ENCODE assay signal across 1 cellular context in the genomic region with DNA sequence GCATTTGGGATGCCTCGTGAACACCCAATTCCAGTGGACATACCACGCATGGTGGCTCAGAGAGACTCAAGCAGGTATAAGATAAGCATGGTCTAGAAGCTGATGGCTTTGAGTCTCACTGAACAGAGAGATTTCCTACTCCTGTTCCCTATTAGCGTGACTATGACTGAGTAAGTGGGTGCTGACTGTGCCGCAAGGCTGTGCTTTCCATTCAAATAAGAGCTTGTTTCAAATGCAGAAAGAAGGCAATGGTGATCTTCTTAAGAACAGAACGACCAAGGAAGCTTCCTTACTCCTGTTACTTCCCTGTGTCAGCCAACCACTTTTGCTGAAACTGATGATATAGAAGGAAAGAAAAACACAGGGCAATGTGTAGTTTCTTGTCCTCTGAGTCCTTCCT.
TF ChIP-seq lines count a peak whose summit lies in the region.

No MANE protein-coding gene starts in this region.

TF ChIP-seq in HepG2, 621 proteins besides CTCF, POLR2A, EP300 and RAD21 (continued from another document):
- TF ChIP-seq, protein P1, sequence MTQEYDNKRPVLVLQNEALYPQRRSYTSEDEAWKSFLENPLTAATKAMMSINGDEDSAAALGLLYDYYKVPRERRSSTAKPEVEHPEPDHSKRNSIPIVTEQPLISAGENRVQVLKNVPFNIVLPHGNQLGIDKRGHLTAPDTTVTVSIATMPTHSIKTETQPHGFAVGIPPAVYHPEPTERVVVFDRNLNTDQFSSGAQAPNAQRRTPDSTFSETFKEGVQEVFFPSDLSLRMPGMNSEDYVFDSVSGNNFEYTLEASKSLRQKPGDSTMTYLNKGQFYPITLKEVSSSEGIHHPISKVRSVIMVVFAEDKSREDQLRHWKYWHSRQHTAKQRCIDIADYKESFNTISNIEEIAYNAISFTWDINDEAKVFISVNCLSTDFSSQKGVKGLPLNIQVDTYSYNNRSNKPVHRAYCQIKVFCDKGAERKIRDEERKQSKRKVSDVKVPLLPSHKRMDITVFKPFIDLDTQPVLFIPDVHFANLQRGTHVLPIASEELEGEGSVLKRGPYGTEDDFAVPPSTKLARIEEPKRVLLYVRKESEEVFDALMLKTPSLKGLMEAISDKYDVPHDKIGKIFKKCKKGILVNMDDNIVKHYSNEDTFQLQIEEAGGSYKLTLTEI (CRISPR knock-in tag; conservative IDR thresholded peaks at IDR 0.05), result no peak
- TF ChIP-seq PHF20 (CRISPR knock-in tag; IDR thresholded peaks at IDR 0.05) (no peak), KLF16 (CRISPR knock-in tag; IDR thresholded peaks at IDR 0.05) (no peak), NRL (CRISPR knock-in tag; IDR thresholded peaks at IDR 0.05; ENCODE audit: borderline replicate concordance) (no peak), RBM22 (optimal IDR thresholded peaks at IDR 0.05; ENCODE audit: low read length) (no peak), FOSL1 (CRISPR knock-in tag; IDR thresholded peaks at IDR 0.05; ENCODE audit: borderline replicate concordance) (no peak), ZSCAN30 (CRISPR knock-in tag; IDR thresholded peaks at IDR 0.05) (no peak), ERF (CRISPR knock-in tag; IDR thresholded peaks at IDR 0.05) (0 out of 2 replicates have a peak, but pooled peaks have one; percentile 31), ZNF747 (CRISPR knock-in tag; IDR thresholded peaks at IDR 0.05; ENCODE audit: borderline replicate concordance) (no peak), NR1H2 (CRISPR knock-in tag; IDR thresholded peaks at IDR 0.05; ENCODE audit: borderline replicate concordance, low read depth) (no peak), ZNF3 (CRISPR knock-in tag; IDR thresholded peaks at IDR 0.05) (no peak), ZMAT3 (CRISPR knock-in tag; conservative IDR thresholded peaks at IDR 0.05) (no peak), MED13 (CRISPR knock-in tag; IDR thresholded peaks at IDR 0.05) (no peak), SIN3B (IDR thresholded peaks at IDR 0.05; ENCODE audit: low read length) (no peak)
- TF ChIP-seq, protein P2, sequence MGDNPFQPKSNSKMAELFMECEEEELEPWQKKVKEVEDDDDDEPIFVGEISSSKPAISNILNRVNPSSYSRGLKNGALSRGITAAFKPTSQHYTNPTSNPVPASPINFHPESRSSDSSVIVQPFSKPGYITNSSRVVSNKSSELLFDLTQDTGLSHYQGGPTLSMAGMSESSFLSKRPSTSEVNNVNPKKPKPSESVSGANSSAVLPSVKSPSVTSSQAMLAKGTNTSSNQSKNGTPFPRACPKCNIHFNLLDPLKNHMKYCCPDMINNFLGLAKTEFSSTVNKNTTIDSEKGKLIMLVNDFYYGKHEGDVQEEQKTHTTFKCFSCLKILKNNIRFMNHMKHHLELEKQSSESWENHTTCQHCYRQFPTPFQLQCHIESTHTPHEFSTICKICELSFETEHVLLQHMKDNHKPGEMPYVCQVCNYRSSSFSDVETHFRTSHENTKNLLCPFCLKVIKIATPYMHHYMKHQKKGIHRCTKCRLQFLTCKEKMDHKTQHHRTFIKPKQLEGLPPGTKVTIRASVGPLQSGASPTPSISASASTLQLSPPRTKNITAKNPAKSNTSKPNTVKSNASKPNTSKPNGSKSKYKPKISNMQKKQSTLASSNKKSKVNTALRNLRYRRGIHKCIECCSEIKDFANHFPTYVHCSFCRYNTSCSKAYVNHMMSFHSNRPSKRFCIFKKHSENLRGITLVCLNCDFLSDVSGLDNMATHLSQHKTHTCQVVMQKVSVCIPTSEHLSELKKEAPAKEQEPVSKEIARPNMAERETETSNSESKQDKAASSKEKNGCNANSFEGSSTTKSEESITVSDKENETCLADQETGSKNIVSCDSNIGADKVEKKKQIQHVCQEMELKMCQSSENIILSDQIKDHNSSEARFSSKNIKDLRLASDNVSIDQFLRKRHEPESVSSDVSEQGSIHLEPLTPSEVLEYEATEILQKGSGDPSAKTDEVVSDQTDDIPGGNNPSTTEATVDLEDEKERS (CRISPR knock-in tag; IDR thresholded peaks at IDR 0.05), result 0 out of 2 replicates have a peak, but pooled peaks have one; percentile 37
- TF ChIP-seq, protein P3, sequence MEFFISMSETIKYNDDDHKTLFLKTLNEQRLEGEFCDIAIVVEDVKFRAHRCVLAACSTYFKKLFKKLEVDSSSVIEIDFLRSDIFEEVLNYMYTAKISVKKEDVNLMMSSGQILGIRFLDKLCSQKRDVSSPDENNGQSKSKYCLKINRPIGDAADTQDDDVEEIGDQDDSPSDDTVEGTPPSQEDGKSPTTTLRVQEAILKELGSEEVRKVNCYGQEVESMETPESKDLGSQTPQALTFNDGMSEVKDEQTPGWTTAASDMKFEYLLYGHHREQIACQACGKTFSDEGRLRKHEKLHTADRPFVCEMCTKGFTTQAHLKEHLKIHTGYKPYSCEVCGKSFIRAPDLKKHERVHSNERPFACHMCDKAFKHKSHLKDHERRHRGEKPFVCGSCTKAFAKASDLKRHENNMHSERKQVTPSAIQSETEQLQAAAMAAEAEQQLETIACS (CRISPR knock-in tag; IDR thresholded peaks at IDR 0.05), result no peak
- TF ChIP-seq, protein P4, sequence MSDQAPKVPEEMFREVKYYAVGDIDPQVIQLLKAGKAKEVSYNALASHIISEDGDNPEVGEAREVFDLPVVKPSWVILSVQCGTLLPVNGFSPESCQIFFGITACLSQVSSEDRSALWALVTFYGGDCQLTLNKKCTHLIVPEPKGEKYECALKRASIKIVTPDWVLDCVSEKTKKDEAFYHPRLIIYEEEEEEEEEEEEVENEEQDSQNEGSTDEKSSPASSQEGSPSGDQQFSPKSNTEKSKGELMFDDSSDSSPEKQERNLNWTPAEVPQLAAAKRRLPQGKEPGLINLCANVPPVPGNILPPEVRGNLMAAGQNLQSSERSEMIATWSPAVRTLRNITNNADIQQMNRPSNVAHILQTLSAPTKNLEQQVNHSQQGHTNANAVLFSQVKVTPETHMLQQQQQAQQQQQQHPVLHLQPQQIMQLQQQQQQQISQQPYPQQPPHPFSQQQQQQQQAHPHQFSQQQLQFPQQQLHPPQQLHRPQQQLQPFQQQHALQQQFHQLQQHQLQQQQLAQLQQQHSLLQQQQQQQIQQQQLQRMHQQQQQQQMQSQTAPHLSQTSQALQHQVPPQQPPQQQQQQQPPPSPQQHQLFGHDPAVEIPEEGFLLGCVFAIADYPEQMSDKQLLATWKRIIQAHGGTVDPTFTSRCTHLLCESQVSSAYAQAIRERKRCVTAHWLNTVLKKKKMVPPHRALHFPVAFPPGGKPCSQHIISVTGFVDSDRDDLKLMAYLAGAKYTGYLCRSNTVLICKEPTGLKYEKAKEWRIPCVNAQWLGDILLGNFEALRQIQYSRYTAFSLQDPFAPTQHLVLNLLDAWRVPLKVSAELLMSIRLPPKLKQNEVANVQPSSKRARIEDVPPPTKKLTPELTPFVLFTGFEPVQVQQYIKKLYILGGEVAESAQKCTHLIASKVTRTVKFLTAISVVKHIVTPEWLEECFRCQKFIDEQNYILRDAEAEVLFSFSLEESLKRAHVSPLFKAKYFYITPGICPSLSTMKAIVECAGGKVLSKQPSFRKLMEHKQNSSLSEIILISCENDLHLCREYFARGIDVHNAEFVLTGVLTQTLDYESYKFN (CRISPR knock-in tag; conservative IDR thresholded peaks at IDR 0.05), result 0 out of 2 replicates have a peak, but pooled peaks have one; percentile 6
- TF ChIP-seq, protein P5, sequence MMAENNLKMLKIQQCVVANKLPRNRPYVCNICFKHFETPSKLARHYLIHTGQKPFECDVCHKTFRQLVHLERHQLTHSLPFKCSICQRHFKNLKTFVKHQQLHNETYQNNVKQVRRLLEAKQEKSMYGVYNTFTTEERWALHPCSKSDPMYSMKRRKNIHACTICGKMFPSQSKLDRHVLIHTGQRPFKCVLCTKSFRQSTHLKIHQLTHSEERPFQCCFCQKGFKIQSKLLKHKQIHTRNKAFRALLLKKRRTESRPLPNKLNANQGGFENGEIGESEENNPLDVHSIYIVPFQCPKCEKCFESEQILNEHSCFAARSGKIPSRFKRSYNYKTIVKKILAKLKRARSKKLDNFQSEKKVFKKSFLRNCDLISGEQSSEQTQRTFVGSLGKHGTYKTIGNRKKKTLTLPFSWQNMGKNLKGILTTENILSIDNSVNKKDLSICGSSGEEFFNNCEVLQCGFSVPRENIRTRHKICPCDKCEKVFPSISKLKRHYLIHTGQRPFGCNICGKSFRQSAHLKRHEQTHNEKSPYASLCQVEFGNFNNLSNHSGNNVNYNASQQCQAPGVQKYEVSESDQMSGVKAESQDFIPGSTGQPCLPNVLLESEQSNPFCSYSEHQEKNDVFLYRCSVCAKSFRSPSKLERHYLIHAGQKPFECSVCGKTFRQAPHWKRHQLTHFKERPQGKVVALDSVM (CRISPR knock-in tag; IDR thresholded peaks at IDR 0.05), result no peak
- TF ChIP-seq, protein P6, sequence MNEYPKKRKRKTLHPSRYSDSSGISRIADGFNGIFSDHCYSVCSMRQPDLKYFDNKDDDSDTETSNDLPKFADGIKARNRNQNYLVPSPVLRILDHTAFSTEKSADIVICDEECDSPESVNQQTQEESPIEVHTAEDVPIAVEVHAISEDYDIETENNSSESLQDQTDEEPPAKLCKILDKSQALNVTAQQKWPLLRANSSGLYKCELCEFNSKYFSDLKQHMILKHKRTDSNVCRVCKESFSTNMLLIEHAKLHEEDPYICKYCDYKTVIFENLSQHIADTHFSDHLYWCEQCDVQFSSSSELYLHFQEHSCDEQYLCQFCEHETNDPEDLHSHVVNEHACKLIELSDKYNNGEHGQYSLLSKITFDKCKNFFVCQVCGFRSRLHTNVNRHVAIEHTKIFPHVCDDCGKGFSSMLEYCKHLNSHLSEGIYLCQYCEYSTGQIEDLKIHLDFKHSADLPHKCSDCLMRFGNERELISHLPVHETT (CRISPR knock-in tag; conservative IDR thresholded peaks at IDR 0.05), result no peak
